In the genomic region with DNA sequence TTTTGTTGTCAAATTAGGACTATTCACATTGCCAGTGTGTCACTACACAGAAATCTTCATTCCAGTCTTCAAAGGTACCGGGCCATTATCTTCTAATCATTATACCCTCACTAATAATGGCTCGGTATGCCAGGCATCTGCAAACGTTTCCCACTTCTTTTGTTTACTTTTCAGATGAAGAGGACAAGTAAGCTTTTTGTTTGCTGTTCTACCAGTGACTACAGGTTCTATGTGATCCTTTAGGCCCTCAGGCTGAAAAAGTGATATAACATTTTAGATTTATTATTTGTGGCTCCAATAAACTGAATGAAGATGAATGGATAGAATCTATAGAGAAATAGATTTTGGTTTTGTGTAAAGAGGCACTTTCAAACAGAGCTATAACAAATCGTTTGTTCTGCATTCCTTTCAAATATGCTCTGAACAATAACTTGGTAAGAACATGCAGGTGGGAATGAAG, we compare ENCODE assay signal across 1 cellular context.
A peak's percentile ranks its signal among the peaks of the same experiment; 100 is the strongest.
TF ChIP-seq lines count a peak whose summit lies in the region.

No MANE protein-coding gene starts in this region.

TF ChIP-seq in HepG2, 621 proteins besides CTCF, POLR2A, EP300 and RAD21 (continued from another document and continues in another):
- TF ChIP-seq TBX3 (IDR thresholded peaks at IDR 0.05; ENCODE audit: borderline replicate concordance): peak; percentile 99
- TF ChIP-seq, protein P1, sequence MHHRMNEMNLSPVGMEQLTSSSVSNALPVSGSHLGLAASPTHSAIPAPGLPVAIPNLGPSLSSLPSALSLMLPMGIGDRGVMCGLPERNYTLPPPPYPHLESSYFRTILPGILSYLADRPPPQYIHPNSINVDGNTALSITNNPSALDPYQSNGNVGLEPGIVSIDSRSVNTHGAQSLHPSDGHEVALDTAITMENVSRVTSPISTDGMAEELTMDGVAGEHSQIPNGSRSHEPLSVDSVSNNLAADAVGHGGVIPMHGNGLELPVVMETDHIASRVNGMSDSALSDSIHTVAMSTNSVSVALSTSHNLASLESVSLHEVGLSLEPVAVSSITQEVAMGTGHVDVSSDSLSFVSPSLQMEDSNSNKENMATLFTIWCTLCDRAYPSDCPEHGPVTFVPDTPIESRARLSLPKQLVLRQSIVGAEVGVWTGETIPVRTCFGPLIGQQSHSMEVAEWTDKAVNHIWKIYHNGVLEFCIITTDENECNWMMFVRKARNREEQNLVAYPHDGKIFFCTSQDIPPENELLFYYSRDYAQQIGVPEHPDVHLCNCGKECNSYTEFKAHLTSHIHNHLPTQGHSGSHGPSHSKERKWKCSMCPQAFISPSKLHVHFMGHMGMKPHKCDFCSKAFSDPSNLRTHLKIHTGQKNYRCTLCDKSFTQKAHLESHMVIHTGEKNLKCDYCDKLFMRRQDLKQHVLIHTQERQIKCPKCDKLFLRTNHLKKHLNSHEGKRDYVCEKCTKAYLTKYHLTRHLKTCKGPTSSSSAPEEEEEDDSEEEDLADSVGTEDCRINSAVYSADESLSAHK (CRISPR knock-in tag; IDR thresholded peaks at IDR 0.05; ENCODE audit: borderline replicate concordance): no peak
- peak; percentile 58; the same call in 1 of the 2 replicates for TF ChIP-seq KDM6A (CRISPR knock-in tag; IDR thresholded peaks at IDR 0.05; ENCODE audit: low read depth)
- TF ChIP-seq TBL1XR1 (IDR thresholded peaks at IDR 0.05; ENCODE audit: borderline replicate concordance, low read length, partially characterized antibody): peak; percentile 69
- TF ChIP-seq, protein P2, sequence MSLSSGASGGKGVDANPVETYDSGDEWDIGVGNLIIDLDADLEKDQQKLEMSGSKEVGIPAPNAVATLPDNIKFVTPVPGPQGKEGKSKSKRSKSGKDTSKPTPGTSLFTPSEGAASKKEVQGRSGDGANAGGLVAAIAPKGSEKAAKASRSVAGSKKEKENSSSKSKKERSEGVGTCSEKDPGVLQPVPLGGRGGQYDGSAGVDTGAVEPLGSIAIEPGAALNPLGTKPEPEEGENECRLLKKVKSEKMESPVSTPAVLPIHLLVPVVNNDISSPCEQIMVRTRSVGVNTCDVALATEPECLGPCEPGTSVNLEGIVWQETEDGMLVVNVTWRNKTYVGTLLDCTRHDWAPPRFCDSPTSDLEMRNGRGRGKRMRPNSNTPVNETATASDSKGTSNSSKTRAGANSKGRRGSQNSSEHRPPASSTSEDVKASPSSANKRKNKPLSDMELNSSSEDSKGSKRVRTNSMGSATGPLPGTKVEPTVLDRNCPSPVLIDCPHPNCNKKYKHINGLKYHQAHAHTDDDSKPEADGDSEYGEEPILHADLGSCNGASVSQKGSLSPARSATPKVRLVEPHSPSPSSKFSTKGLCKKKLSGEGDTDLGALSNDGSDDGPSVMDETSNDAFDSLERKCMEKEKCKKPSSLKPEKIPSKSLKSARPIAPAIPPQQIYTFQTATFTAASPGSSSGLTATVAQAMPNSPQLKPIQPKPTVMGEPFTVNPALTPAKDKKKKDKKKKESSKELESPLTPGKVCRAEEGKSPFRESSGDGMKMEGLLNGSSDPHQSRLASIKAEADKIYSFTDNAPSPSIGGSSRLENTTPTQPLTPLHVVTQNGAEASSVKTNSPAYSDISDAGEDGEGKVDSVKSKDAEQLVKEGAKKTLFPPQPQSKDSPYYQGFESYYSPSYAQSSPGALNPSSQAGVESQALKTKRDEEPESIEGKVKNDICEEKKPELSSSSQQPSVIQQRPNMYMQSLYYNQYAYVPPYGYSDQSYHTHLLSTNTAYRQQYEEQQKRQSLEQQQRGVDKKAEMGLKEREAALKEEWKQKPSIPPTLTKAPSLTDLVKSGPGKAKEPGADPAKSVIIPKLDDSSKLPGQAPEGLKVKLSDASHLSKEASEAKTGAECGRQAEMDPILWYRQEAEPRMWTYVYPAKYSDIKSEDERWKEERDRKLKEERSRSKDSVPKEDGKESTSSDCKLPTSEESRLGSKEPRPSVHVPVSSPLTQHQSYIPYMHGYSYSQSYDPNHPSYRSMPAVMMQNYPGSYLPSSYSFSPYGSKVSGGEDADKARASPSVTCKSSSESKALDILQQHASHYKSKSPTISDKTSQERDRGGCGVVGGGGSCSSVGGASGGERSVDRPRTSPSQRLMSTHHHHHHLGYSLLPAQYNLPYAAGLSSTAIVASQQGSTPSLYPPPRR (CRISPR knock-in tag; IDR thresholded peaks at IDR 0.05; ENCODE audit: borderline replicate concordance): peak; percentile 87
- peak; percentile 37; the same call in 1 of the 2 replicates for TF ChIP-seq SP5 (CRISPR knock-in tag; IDR thresholded peaks at IDR 0.05; ENCODE audit: borderline replicate concordance, low read depth)
- 0 out of 2 replicates have a peak, but pooled peaks have one; percentile 43 for TF ChIP-seq SIN3B (IDR thresholded peaks at IDR 0.05; ENCODE audit: low read length)
- TF ChIP-seq, protein P3, sequence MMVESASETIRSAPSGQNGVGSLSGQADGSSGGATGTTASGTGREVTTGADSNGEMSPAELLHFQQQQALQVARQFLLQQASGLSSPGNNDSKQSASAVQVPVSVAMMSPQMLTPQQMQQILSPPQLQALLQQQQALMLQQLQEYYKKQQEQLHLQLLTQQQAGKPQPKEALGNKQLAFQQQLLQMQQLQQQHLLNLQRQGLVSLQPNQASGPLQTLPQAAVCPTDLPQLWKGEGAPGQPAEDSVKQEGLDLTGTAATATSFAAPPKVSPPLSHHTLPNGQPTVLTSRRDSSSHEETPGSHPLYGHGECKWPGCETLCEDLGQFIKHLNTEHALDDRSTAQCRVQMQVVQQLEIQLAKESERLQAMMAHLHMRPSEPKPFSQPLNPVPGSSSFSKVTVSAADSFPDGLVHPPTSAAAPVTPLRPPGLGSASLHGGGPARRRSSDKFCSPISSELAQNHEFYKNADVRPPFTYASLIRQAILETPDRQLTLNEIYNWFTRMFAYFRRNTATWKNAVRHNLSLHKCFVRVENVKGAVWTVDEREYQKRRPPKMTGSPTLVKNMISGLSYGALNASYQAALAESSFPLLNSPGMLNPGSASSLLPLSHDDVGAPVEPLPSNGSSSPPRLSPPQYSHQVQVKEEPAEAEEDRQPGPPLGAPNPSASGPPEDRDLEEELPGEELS (CRISPR knock-in tag; IDR thresholded peaks at IDR 0.05): peak; percentile 96
- no peak for TF ChIP-seq ZFYVE20 (CRISPR knock-in tag; IDR thresholded peaks at IDR 0.05; ENCODE audit: borderline replicate concordance, low read depth)
- TF ChIP-seq LCORL (IDR thresholded peaks at IDR 0.05): no peak
- peak; percentile 66; the same call in 1 of the 2 replicates for TF ChIP-seq LCORL (CRISPR knock-in tag; IDR thresholded peaks at IDR 0.05)
- TF ChIP-seq TCF7 (IDR thresholded peaks at IDR 0.05; ENCODE audit: low read depth): peak; percentile 98
- TF ChIP-seq POLR2AphosphoS2 (IDR thresholded peaks at IDR 0.05; ENCODE audit: low read depth, low read length): no peak
- TF ChIP-seq ATM (IDR thresholded peaks at IDR 0.05; ENCODE audit: borderline replicate concordance): 0 out of 2 replicates have a peak, but pooled peaks have one; percentile 36
- TF ChIP-seq MTA3 (CRISPR knock-in tag; IDR thresholded peaks at IDR 0.05): no peak
- peak; percentile 98 for TF ChIP-seq MIXL1 (CRISPR knock-in tag; IDR thresholded peaks at IDR 0.05)
- TF ChIP-seq NKX3-1 (CRISPR knock-in tag; IDR thresholded peaks at IDR 0.05): peak; percentile 84
- TF ChIP-seq SALL1 (CRISPR knock-in tag; IDR thresholded peaks at IDR 0.05): peak; percentile 11; the same call in 1 of the 2 replicates
- peak; percentile 44; the same call in 1 of the 2 replicates for TF ChIP-seq ZBTB20 (CRISPR knock-in tag; IDR thresholded peaks at IDR 0.05; ENCODE audit: borderline replicate concordance, low read depth)
- TF ChIP-seq ETV5 (CRISPR knock-in tag; IDR thresholded peaks at IDR 0.05; ENCODE audit: borderline replicate concordance): peak; percentile 58; the same call in 1 of the 2 replicates
- TF ChIP-seq KAT8 (CRISPR knock-in tag; IDR thresholded peaks at IDR 0.05): peak; percentile 63
- TF ChIP-seq ZNF569 (CRISPR knock-in tag; IDR thresholded peaks at IDR 0.05; ENCODE audit: borderline replicate concordance): 0 out of 2 replicates have a peak, but pooled peaks have one; percentile 62
- 0 out of 2 replicates have a peak, but pooled peaks have one; percentile 36 for TF ChIP-seq KDM1A (CRISPR knock-in tag; IDR thresholded peaks at IDR 0.05)
- TF ChIP-seq SATB2 (CRISPR knock-in tag; IDR thresholded peaks at IDR 0.05): peak; percentile 95
- peak; percentile 96; the same call in 1 of the 2 replicates for TF ChIP-seq HMG20A (CRISPR knock-in tag; IDR thresholded peaks at IDR 0.05; ENCODE audit: borderline replicate concordance)
- TF ChIP-seq, protein P4, sequence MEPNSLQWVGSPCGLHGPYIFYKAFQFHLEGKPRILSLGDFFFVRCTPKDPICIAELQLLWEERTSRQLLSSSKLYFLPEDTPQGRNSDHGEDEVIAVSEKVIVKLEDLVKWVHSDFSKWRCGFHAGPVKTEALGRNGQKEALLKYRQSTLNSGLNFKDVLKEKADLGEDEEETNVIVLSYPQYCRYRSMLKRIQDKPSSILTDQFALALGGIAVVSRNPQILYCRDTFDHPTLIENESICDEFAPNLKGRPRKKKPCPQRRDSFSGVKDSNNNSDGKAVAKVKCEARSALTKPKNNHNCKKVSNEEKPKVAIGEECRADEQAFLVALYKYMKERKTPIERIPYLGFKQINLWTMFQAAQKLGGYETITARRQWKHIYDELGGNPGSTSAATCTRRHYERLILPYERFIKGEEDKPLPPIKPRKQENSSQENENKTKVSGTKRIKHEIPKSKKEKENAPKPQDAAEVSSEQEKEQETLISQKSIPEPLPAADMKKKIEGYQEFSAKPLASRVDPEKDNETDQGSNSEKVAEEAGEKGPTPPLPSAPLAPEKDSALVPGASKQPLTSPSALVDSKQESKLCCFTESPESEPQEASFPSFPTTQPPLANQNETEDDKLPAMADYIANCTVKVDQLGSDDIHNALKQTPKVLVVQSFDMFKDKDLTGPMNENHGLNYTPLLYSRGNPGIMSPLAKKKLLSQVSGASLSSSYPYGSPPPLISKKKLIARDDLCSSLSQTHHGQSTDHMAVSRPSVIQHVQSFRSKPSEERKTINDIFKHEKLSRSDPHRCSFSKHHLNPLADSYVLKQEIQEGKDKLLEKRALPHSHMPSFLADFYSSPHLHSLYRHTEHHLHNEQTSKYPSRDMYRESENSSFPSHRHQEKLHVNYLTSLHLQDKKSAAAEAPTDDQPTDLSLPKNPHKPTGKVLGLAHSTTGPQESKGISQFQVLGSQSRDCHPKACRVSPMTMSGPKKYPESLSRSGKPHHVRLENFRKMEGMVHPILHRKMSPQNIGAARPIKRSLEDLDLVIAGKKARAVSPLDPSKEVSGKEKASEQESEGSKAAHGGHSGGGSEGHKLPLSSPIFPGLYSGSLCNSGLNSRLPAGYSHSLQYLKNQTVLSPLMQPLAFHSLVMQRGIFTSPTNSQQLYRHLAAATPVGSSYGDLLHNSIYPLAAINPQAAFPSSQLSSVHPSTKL (CRISPR knock-in tag; IDR thresholded peaks at IDR 0.05): peak; percentile 98
- no peak for TF ChIP-seq ZNF761 (CRISPR knock-in tag; conservative IDR thresholded peaks at IDR 0.05)
- no peak for TF ChIP-seq ZNF101 (CRISPR knock-in tag; IDR thresholded peaks at IDR 0.05; ENCODE audit: borderline replicate concordance, low read depth)
- TF ChIP-seq, protein P5, sequence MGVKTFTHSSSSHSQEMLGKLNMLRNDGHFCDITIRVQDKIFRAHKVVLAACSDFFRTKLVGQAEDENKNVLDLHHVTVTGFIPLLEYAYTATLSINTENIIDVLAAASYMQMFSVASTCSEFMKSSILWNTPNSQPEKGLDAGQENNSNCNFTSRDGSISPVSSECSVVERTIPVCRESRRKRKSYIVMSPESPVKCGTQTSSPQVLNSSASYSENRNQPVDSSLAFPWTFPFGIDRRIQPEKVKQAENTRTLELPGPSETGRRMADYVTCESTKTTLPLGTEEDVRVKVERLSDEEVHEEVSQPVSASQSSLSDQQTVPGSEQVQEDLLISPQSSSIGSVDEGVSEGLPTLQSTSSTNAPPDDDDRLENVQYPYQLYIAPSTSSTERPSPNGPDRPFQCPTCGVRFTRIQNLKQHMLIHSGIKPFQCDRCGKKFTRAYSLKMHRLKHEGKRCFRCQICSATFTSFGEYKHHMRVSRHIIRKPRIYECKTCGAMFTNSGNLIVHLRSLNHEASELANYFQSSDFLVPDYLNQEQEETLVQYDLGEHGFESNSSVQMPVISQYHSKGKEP (CRISPR knock-in tag; IDR thresholded peaks at IDR 0.05): no peak
- TF ChIP-seq, protein P6, sequence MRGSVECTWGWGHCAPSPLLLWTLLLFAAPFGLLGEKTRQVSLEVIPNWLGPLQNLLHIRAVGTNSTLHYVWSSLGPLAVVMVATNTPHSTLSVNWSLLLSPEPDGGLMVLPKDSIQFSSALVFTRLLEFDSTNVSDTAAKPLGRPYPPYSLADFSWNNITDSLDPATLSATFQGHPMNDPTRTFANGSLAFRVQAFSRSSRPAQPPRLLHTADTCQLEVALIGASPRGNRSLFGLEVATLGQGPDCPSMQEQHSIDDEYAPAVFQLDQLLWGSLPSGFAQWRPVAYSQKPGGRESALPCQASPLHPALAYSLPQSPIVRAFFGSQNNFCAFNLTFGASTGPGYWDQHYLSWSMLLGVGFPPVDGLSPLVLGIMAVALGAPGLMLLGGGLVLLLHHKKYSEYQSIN (CRISPR knock-in tag; IDR thresholded peaks at IDR 0.05; ENCODE audit: borderline replicate concordance): no peak
- TF ChIP-seq SAP130 (CRISPR knock-in tag; IDR thresholded peaks at IDR 0.05; ENCODE audit: low read depth): peak; percentile 59
- peak; percentile 69; the same call in 1 of the 2 replicates for TF ChIP-seq ATF1 (CRISPR knock-in tag; IDR thresholded peaks at IDR 0.05)
- TF ChIP-seq RFXANK (CRISPR knock-in tag; IDR thresholded peaks at IDR 0.05): 0 out of 2 replicates have a peak, but pooled peaks have one; percentile 18
- no peak for TF ChIP-seq NFE2 (CRISPR knock-in tag; IDR thresholded peaks at IDR 0.05)
- TF ChIP-seq BCL6 (CRISPR knock-in tag; IDR thresholded peaks at IDR 0.05): peak; percentile 85
- TF ChIP-seq, protein P7, sequence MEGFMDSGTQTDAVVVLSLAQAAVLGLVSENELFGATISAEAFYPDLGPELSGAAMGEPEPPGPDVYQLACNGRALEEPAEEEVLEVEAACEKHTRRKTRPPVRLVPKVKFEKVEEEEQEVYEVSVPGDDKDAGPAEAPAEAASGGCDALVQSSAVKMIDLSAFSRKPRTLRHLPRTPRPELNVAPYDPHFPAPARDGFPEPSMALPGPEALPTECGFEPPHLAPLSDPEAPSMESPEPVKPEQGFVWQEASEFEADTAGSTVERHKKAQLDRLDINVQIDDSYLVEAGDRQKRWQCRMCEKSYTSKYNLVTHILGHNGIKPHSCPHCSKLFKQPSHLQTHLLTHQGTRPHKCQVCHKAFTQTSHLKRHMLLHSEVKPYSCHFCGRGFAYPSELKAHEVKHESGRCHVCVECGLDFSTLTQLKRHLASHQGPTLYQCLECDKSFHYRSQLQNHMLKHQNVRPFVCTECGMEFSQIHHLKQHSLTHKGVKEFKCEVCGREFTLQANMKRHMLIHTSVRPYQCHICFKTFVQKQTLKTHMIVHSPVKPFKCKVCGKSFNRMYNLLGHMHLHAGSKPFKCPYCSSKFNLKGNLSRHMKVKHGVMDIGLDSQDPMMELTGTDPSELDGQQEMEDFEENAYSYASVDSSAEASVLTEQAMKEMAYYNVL (CRISPR knock-in tag; IDR thresholded peaks at IDR 0.05; ENCODE audit: borderline replicate concordance): peak; percentile 50; the same call in 1 of the 2 replicates
- peak; percentile 50; the same call in 1 of the 2 replicates for TF ChIP-seq DMAP1 (CRISPR knock-in tag; IDR thresholded peaks at IDR 0.05)
